Comparison of ENCODE assay signal across 26 cellular contexts in the genomic region with DNA sequence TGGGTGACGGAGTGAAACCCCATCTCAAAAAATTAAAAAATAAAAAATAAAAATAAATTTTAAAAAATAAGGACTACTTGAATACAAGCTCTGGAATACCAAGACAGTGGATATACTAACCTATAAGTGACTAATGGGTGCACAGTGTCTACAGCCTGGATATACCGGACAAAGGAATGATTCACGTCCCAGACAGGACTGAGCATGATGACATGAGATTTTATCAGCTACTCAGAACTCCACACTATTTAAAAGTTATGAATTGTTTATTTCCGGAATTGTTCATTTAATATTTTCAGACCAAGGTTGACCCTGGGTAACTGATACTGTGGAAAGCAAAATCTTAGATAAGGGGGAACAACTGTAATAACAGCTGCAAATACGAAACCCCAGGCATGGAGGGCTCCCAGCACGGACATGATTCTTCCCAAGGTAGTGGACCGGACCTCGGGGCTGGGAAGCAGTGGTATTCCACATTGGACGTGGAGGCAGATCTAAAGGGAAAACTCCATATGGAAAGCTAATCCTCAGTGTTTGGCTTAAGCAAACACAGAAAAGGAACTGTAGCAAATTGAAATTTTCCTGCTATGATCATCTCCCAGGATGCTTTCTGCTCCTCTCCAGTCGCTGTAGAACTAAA.
DNase-seq lines count a peak whose midpoint lies in the region; ATAC-seq and TF ChIP-seq lines count a peak whose summit lies in the region.
"Had no signal": no experiment of that assay in that cellular context is flagged by ENCODE, and none has a peak within 500 bp of the region (broad histone marks: within the 10 kb centered on the region; RNA-seq: fewer than 3 reads in every experiment).

No MANE protein-coding gene starts in this region.

- no peak overlapping the region for H3K27ac Mint-ChIP-seq in osteocyte (ENCODE audit: unreplicated experiment)
- H3K27ac Mint-ChIP-seq: activated CD4-positive, alpha-beta memory T cell treated with anti-CD3 and anti-CD28 coated beads for 36 hours; activated naive CD4-positive, alpha-beta T cell treated with anti-CD3 and anti-CD28 coated beads, Interleukin-2, amount 50 U/mL, for 24 hours; activated T-helper 1 cell treated with anti-CD3 and anti-CD28 coated beads, Interleukin-12 subunit alpha, Interleukin-12 subunit beta, Interleukin-2, Interleukin-4 antibody, amounts not matched to agents 30 ng/mL and 10 ng/mL and 1 ng/mL, durations not matched to agents 14 hours and 24 hours and 36 hours; effector memory CD8-positive, alpha-beta T cell; IgD-negative memory B cell; naive thymus-derived CD8-positive, alpha-beta T cell had no signal

- no peaks in the 10 kb centered on the region for H3K79me2 ChIP-seq in GM23248 (ENCODE audit: insufficient read depth)
- no peaks in the 10 kb centered on the region for H3K79me2 ChIP-seq in PC-3 (ENCODE audit: low read length)

- ATAC-seq in PC-3, result no peak
- no peak for ATAC-seq in HG03175 (IDR thresholded peaks at IDR 0.05; ENCODE audit: unreplicated experiment)
- ATAC-seq: effector memory CD8-positive, alpha-beta T cell; esophagus mucosa; left lung; naive thymus-derived CD8-positive, alpha-beta T cell had no signal

- H3F3A ChIP-seq in GM23248 (ENCODE audit: insufficient read depth), result no peaks in the 10 kb centered on the region
- H3F3A ChIP-seq in PC-3 (ENCODE audit: low read length, unreplicated experiment), result no peaks in the 10 kb centered on the region

- no peaks in the 10 kb centered on the region for H3K9me3 Mint-ChIP-seq in osteocyte (ENCODE audit: unreplicated experiment)
- H3K9me3 Mint-ChIP-seq: activated CD4-positive, alpha-beta memory T cell treated with anti-CD3 and anti-CD28 coated beads for 36 hours; activated naive CD4-positive, alpha-beta T cell treated with anti-CD3 and anti-CD28 coated beads, Interleukin-2, amount 50 U/mL, for 24 hours; activated T-helper 1 cell treated with anti-CD3 and anti-CD28 coated beads, Interleukin-12 subunit alpha, Interleukin-12 subunit beta, Interleukin-2, Interleukin-4 antibody, amounts not matched to agents 30 ng/mL and 10 ng/mL and 1 ng/mL, durations not matched to agents 14 hours and 24 hours and 36 hours; effector memory CD8-positive, alpha-beta T cell had no signal

- H3K4me2 ChIP-seq in GM23248 (ENCODE audit: unreplicated experiment), result no peak overlapping the region
- H3K4me2 ChIP-seq in PC-3 (ENCODE audit: low read length), result no peak overlapping the region
- H3K4me2 ChIP-seq: BLaER1 treated with 17β-estradiol and CSF1 and Interleukin-3, amounts not matched to agents 10 nM and 100 nM had no signal

- H3K27ac ChIP-seq in GM23248 (no peak overlapping the region), PC-3 (ENCODE audit: low read length) (no peak overlapping the region), epithelial cell of prostate (peak overlapping the region; percentile 32)
- H3K27ac ChIP-seq: BLaER1 treated with 17β-estradiol and CSF1 and Interleukin-3, amounts not matched to agents 10 nM and 100 nM; cardiac muscle cell; coronary artery; left lung; spleen; tibial nerve had no signal

- DNase-seq in GM23248 (peak; percentile 47), PC-3 (peak; percentile 17), epithelial cell of prostate (ENCODE audit: low read depth, low spot score) (peak; percentile 66), osteocyte (ENCODE audit: extremely low spot score, unreplicated experiment) (peak; percentile 54), GOT3 (lab: John Stamatoyannopoulos, UW) (no peak), GM19240 (ENCODE audit: insufficient read length, low spot score) (no peak)
- DNase-seq: activated CD4-positive, alpha-beta memory T cell treated with anti-CD3 and anti-CD28 coated beads for 36 hours; activated CD8-positive, alpha-beta memory T cell treated with anti-CD3 and anti-CD28 coated beads, Interleukin-2, amount 50 U/mL, for 4 hours; effector memory CD8-positive, alpha-beta T cell; GF-D8; left lung; naive thymus-derived CD8-positive, alpha-beta T cell; NCI-H1092; NCI-H187 treated with DMSO at 0.1 percent for 48 hours; NCI-H2227 treated with DMSO at 0.1 percent for 48 hours; spleen; T-helper 1 cell had no signal

- H3K36me3 ChIP-seq in GM23248 (ENCODE audit: low read depth) (no peaks in the 10 kb centered on the region), PC-3 (ENCODE audit: low read depth, low read length) (no peaks in the 10 kb centered on the region)
- H3K36me3 ChIP-seq: BLaER1 treated with 17β-estradiol and CSF1 and Interleukin-3, amounts not matched to agents 10 nM and 100 nM; cardiac muscle cell; left lung; spleen; tibial nerve had no signal

- peaks cover 9% of the 10 kb centered on the region for H3K27me3 Mint-ChIP-seq in osteocyte (ENCODE audit: unreplicated experiment)
- H3K27me3 Mint-ChIP-seq: IgD-negative memory B cell had no signal

- peaks cover 6% of the 10 kb centered on the region for H3K4me1 ChIP-seq in GM23248 (ENCODE audit: insufficient read depth)
- no peaks in the 10 kb centered on the region for H3K4me1 ChIP-seq in PC-3 (ENCODE audit: insufficient read depth, low read length)
- H3K4me1 ChIP-seq: BLaER1 treated with 17β-estradiol and CSF1 and Interleukin-3, amounts not matched to agents 10 nM and 100 nM; left lung; spleen had no signal

- no peaks in the 10 kb centered on the region for H3K9me3 ChIP-seq in GM23248 (ENCODE audit: low read depth)
- H3K9me3 ChIP-seq in PC-3 (ENCODE audit: low read length), result no peaks in the 10 kb centered on the region
- H3K9me3 ChIP-seq: left lung, tibial nerve had no signal

- CTCF ChIA-PET in PC-3 (lab: Charles Lee), result no interaction called here

- H4K20me1 ChIP-seq in GM23248 (ENCODE audit: insufficient read depth) (no peaks in the 10 kb centered on the region), PC-3 (ENCODE audit: low read length) (no peaks in the 10 kb centered on the region)
- H4K20me1 ChIP-seq: BLaER1 treated with 17β-estradiol and CSF1 and Interleukin-3, amounts not matched to agents 10 nM and 100 nM had no signal

- H3K4me1 Mint-ChIP-seq in osteocyte (ENCODE audit: unreplicated experiment), result no peaks in the 10 kb centered on the region
- H3K4me1 Mint-ChIP-seq: activated naive CD4-positive, alpha-beta T cell treated with anti-CD3 and anti-CD28 coated beads, Interleukin-2, amount 50 U/mL, for 24 hours; IgD-negative memory B cell; naive thymus-derived CD8-positive, alpha-beta T cell had no signal

- in situ Hi-C loops in GM23248 (cut with MboI), result no loop called here

- no peak overlapping the region for H3K9ac ChIP-seq in GM23248
- no peak overlapping the region for H3K9ac ChIP-seq in PC-3 (ENCODE audit: low read length)
- H3K9ac ChIP-seq: BLaER1 treated with 17β-estradiol and CSF1 and Interleukin-3, amounts not matched to agents 10 nM and 100 nM had no signal

- no peak overlapping the region for H3K4me3 Mint-ChIP-seq in osteocyte (ENCODE audit: unreplicated experiment)
- H3K4me3 Mint-ChIP-seq: activated CD4-positive, alpha-beta memory T cell treated with anti-CD3 and anti-CD28 coated beads for 36 hours; activated naive CD4-positive, alpha-beta T cell treated with anti-CD3 and anti-CD28 coated beads, Interleukin-2, amount 50 U/mL, for 24 hours; activated T-helper 1 cell treated with anti-CD3 and anti-CD28 coated beads, Interleukin-12 subunit alpha, Interleukin-12 subunit beta, Interleukin-2, Interleukin-4 antibody, amounts not matched to agents 30 ng/mL and 10 ng/mL and 1 ng/mL, durations not matched to agents 14 hours and 24 hours and 36 hours; effector memory CD8-positive, alpha-beta T cell; IgD-negative memory B cell; naive thymus-derived CD8-positive, alpha-beta T cell had no signal

- H3K4me3 ChIP-seq in GM23248 (no peak overlapping the region), PC-3 (ENCODE audit: low read length) (no peak overlapping the region)
- H3K4me3 ChIP-seq: BLaER1 treated with 17β-estradiol and CSF1 and Interleukin-3, amounts not matched to agents 10 nM and 100 nM; cardiac muscle cell; coronary artery; left lung; spleen; tibial nerve had no signal

- POLR2A ChIA-PET in PC-3 (lab: Charles Lee; ENCODE audit: unreplicated experiment), result no interaction called here

- H3K36me3 Mint-ChIP-seq in osteocyte (ENCODE audit: unreplicated experiment), result no peaks in the 10 kb centered on the region
- H3K36me3 Mint-ChIP-seq: activated CD4-positive, alpha-beta memory T cell treated with anti-CD3 and anti-CD28 coated beads for 36 hours; activated naive CD4-positive, alpha-beta T cell treated with anti-CD3 and anti-CD28 coated beads, Interleukin-2, amount 50 U/mL, for 24 hours had no signal

- intact Hi-C loops in PC-3 (cut with micrococcal nuclease), result no loop called here

- WGBS in GM23248 (ENCODE audit: low coverage in 1 of 2, low lambda C conversion rate in 2 of 2, missing lambda C conversion rate in 2 of 2), 2 experiments, result 76 to 77% methylated on average over 10 of the region's 10 CpGs

- no TSS peak for BruUV-seq in PC-3 (replicated peaks; lab: Mats Ljungman, UMichigan)

- H3K9me2 ChIP-seq in GM23248 (ENCODE audit: insufficient read depth), result no peaks in the 10 kb centered on the region
- no peaks in the 10 kb centered on the region for H3K9me2 ChIP-seq in PC-3 (replicated peaks; ENCODE audit: low read length)

- H3K27me3 ChIP-seq in GM23248 (replicated peaks; ENCODE audit: insufficient read depth) (no peaks in the 10 kb centered on the region), PC-3 (ENCODE audit: low read length) (no peaks in the 10 kb centered on the region)
- H3K27me3 ChIP-seq: BLaER1 treated with 17β-estradiol and CSF1 and Interleukin-3, amounts not matched to agents 10 nM and 100 nM; cardiac muscle cell; left lung; tibial nerve had no signal

- no peak overlapping the region for H2AFZ ChIP-seq in GM23248
- H2AFZ ChIP-seq in PC-3 (ENCODE audit: low read length), result no peak overlapping the region

- TF ChIP-seq CTCF in PC-3 (conservative IDR thresholded peaks at IDR 0.05; ENCODE audit: low read depth, low read length) (no peak), osteocyte (IDR thresholded peaks at IDR 0.05) (no peak)

Comparison
In these comparisons a context has a peak if more than half of its experiments do, and no peak if none do; other contexts are left out.
1. DNase-seq: peak in GM23248 (single experiment), PC-3 (single experiment), epithelial cell of prostate (single experiment) and osteocyte (single experiment); none in GOT3 (single experiment) and GM19240 (single experiment).